ENCODE assay signal across 12 cellular contexts in the genomic region with DNA sequence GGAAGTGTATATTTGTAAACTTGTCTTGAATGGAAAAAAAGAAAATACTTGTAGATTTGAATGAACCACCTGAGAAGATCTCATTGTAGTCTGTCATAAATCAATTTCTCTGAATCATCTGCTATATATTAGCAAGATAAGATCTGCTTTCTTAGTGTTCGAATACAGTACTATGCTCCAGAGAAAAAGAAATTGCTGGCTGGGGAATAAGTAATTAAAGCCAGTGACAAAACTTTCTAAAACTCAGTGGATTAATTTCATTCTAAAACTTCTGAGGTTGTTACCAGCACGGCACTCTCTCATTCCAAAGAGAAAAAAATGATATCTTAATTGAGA. TPM values are rescaled to one million over a fixed set of nuclear protein-coding genes. Genes with fewer than 3 reads are reported as not detected.
DNase-seq lines count a peak whose midpoint lies in the region; ATAC-seq and TF ChIP-seq lines count a peak whose summit lies in the region.
"Had no signal": no experiment of that assay in that cellular context is flagged by ENCODE, and none has a peak within 500 bp of the region (broad histone marks: within the 10 kb centered on the region; RNA-seq: fewer than 3 reads in every experiment).

No MANE protein-coding gene starts in this region.

- TF ChIP-seq POLR2A in vagina (IDR thresholded peaks at IDR 0.05) = no peak

- H3K4me3 ChIP-seq in PC-9 (no peak overlapping the region), coronary artery (peak overlapping the region; percentile 44), osteoblast (ENCODE audit: insufficient read depth, low read length) (peak overlapping the region; percentile 21), vagina (no peak overlapping the region), mucosa of descending colon (no peak overlapping the region)
- H3K4me3 ChIP-seq: pancreas had no signal

- no peak for DNase-seq in PC-9
- no peak for DNase-seq in coronary artery (ENCODE audit: low spot score)
- DNase-seq in osteoblast (ENCODE audit: insufficient read length, low spot score, missing footprints) = no peak
- no peak for DNase-seq in vagina (ENCODE audit: extremely low spot score in 2 of 2)
- DNase-seq in effector CD8-positive, alpha-beta T cell (lab: John Stamatoyannopoulos, UW) = no peak
- no peak for DNase-seq in mucosa of descending colon
- DNase-seq in KG1 (lab: John Stamatoyannopoulos, UW) = no peak
- DNase-seq: activated CD8-positive, alpha-beta memory T cell treated with anti-CD3 and anti-CD28 coated beads, Interleukin-2, amount 10 ng/mL, durations not matched to agents 7 days and 5 days; stimulated activated CD4-positive, alpha-beta T cell treated with anti-CD3 and anti-CD28 coated beads, Interleukin-1b, Interleukin-23, amount 100 ng/mL, for 48 hours had no signal

- POLR2A ChIA-PET in PC-9 (lab: Charles Lee; ENCODE audit: unreplicated experiment) = no interaction called here

- H3K9me3 ChIP-seq in PC-9 (ENCODE audit: insufficient read depth, low read depth) (no peaks in the 10 kb centered on the region), osteoblast (ENCODE audit: low read depth, low read length) (no peaks in the 10 kb centered on the region), vagina (no peaks in the 10 kb centered on the region), mucosa of descending colon (no peaks in the 10 kb centered on the region)
- H3K9me3 ChIP-seq: pancreas had no signal

- intact Hi-C loops in PC-9 (cut with micrococcal nuclease; ENCODE audit: unreplicated experiment) = loop anchor here (1.0 kb wide), 1 partner anchor 333 kb away; no protein-coding TSS in a partner anchor
- intact Hi-C loops in vagina (cut with DNase I) = loop anchor here (5.0 kb wide), 1 partner anchor 336 kb away; no protein-coding TSS in a partner anchor
- intact Hi-C loops in mucosa of descending colon (cut with DNase I, micrococcal nuclease) = no loop called here

- no peak for ATAC-seq in mucosa of descending colon
- ATAC-seq: activated CD8-positive, alpha-beta memory T cell treated with anti-CD3 and anti-CD28 coated beads, Interleukin-2, amount 10 ng/mL, durations not matched to agents 7 days and 5 days had no signal

- no peaks in the 10 kb centered on the region for H3K9me2 ChIP-seq in PC-9 (ENCODE audit: insufficient read depth)

- peaks cover 44% of the 10 kb centered on the region for H4K20me1 ChIP-seq in PC-9 (ENCODE audit: insufficient read depth)
- peaks cover 16% of the 10 kb centered on the region for H4K20me1 ChIP-seq in osteoblast (ENCODE audit: insufficient read depth, low read length)

- H3K79me2 ChIP-seq in PC-9 (ENCODE audit: low read depth) (peaks cover 13% of the 10 kb centered on the region), osteoblast (ENCODE audit: insufficient read depth, low read length) (peaks cover 43% of the 10 kb centered on the region)

- H3F3A ChIP-seq in PC-9 (ENCODE audit: insufficient read depth, low read depth) = peaks cover 21% of the 10 kb centered on the region

- TF ChIP-seq CTCF in PC-9 (conservative IDR thresholded peaks at IDR 0.05) = no peak
- no peak for TF ChIP-seq CTCF in coronary artery (IDR thresholded peaks at IDR 0.05)
- TF ChIP-seq CTCF in osteoblast (IDR thresholded peaks at IDR 0.05; ENCODE audit: extremely low read depth, low read depth, low read length) = no peak
- no peak for TF ChIP-seq CTCF in vagina (IDR thresholded peaks at IDR 0.05)
- TF ChIP-seq CTCF in mucosa of descending colon (IDR thresholded peaks at IDR 0.05) = no peak

- peaks cover 56% of the 10 kb centered on the region for H3K36me3 ChIP-seq in PC-9 (ENCODE audit: low read depth)
- H3K36me3 ChIP-seq in osteoblast (ENCODE audit: insufficient read depth, low read length) = peaks cover 47% of the 10 kb centered on the region
- peaks cover 0 to 44% of the 10 kb centered on the region in 2 donors for H3K36me3 ChIP-seq in vagina
- no peaks in the 10 kb centered on the region for H3K36me3 ChIP-seq in mucosa of descending colon (ENCODE audit: low read depth)

- no TSS peak for BruUV-seq in PC-9 (replicated peaks; lab: Mats Ljungman, UMichigan)

- H3K4me2 ChIP-seq in PC-9 (peak overlapping the region; percentile 15; the same call in 1 of the 2 replicates), osteoblast (ENCODE audit: insufficient read depth, low read length) (peak overlapping the region; percentile 69)

- peaks cover 9% of the 10 kb centered on the region for H3K4me1 ChIP-seq in PC-9 (replicated peaks; ENCODE audit: insufficient read depth)
- peaks cover 10% of the 10 kb centered on the region for H3K4me1 ChIP-seq in osteoblast (ENCODE audit: insufficient read depth, low read length)
- H3K4me1 ChIP-seq in vagina = peaks cover 26% of the 10 kb centered on the region
- H3K4me1 ChIP-seq in mucosa of descending colon (ENCODE audit: low read depth) = no peaks in the 10 kb centered on the region

- CTCF ChIA-PET in PC-9 (lab: Charles Lee) = interaction anchor here (0.6 kb wide), 1 partner anchor 54 kb away, joined by 10 read pairs; no protein-coding TSS in a partner anchor

- H2AFZ ChIP-seq in PC-9 (no peak overlapping the region), osteoblast (ENCODE audit: low read length) (no peak overlapping the region)

- H3K27ac ChIP-seq in PC-9 (peak overlapping the region; percentile 40), coronary artery (peak overlapping the region; percentile 6 to 68), osteoblast (ENCODE audit: low read depth, low read length) (peak overlapping the region; percentile 85), vagina (peak overlapping the region; percentile 47)
- H3K27ac ChIP-seq: VCaP had no signal

- H3K27me3 ChIP-seq in PC-9 (ENCODE audit: insufficient read depth, low read depth) = no peaks in the 10 kb centered on the region
- no peaks in the 10 kb centered on the region for H3K27me3 ChIP-seq in osteoblast (ENCODE audit: insufficient read depth, low read length)
- no peaks in the 10 kb centered on the region for H3K27me3 ChIP-seq in vagina
- H3K27me3 ChIP-seq: pancreas had no signal

RNA-seq across cellular contexts. Expression of a gene that starts 22.4 kb away (rescaled TPM):
- 3.3 TPM in 2 replicates for total RNA-seq in PC-9 (2021)
- total RNA-seq in osteoblast = 1.1 and 1.8 TPM in 2 replicates
- total RNA-seq in vagina = 1.5 TPM
- total RNA-seq in mucosa of descending colon = 1 to 10 TPM; 1.4 to 3.1 (median 2.6) TPM

RNA-seq across cellular contexts. Expression of a gene that starts 22.7 kb away (rescaled TPM):
- total RNA-seq in PC-9 (2021) (164 and 185 TPM in 2 replicates), osteoblast (213 and 245 TPM in 2 replicates), vagina (103 TPM), mucosa of descending colon (100 to 1,000 TPM; 106 to 193 (median 127) TPM)

RNA-seq across cellular contexts. Expression of a gene that starts 59.8 kb away (rescaled TPM):
- total RNA-seq in PC-9 (2021) (not detected in 2 replicates), osteoblast (not detected in 2 replicates), vagina (not detected), mucosa of descending colon (not detected)
- total RNA-seq: activated CD8-positive, alpha-beta memory T cell treated with anti-CD3 and anti-CD28 coated beads, Interleukin-2, amount 10 ng/mL, durations not matched to agents 7 days and 5 days; G401; pancreas had no signal

Comparison
In these comparisons a context has a peak if more than half of its experiments do, and no peak if none do; other contexts are left out.
1. H3K4me3 ChIP-seq: peak in coronary artery (single experiment) and osteoblast (single experiment); none in PC-9 (single experiment), vagina (0 of 2) and mucosa of descending colon (single experiment).
2. intact Hi-C loops: an anchor here in PC-9 (1.0 kb wide) and vagina (5.0 kb wide); none called in mucosa of descending colon.
3. Peak in every context shown above with its lines, with median percentiles within 50 percentile points of each other: H3K27ac ChIP-seq.